In the genomic region with DNA sequence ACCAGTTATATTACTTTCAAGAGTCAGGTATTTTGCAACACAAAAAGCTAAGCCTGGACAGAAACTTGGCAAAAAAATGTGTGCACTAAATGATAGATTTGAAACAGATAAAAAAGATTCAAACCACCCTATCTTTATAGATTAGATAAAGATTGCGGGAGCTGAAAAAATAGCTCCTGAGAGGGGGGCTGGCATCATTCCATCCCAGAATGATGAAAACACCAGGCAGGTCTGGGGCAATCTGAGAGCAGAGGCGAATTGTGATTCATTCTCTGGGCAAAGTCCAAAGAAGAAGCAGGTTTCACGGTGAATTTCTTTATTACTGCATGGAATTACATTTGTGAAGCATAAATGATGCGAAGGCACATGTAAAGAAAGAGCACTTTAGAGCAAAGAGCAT, we compare ENCODE assay signal across 24 cellular contexts.
DNase-seq lines count a peak whose midpoint lies in the region; FAIRE-seq and TF ChIP-seq lines count a peak whose summit lies in the region.
"Had no signal": no experiment of that assay in that cellular context is flagged by ENCODE, and none has a peak within 500 bp of the region (broad histone marks: within the 10 kb centered on the region; RNA-seq: fewer than 3 reads in every experiment).

No MANE protein-coding gene starts in this region.

- H3K27me3 ChIP-seq in MG63, result no peaks in the 10 kb centered on the region
- no peaks in the 10 kb centered on the region for H3K27me3 ChIP-seq in bronchial epithelial cell (ENCODE audit: control insufficient read depth, insufficient read depth, low read length)
- no peaks in the 10 kb centered on the region for H3K27me3 ChIP-seq in esophagus muscularis mucosa
- H3K27me3 ChIP-seq: SJCRH30 had no signal

- TF ChIP-seq CTCF in bronchial epithelial cell (IDR thresholded peaks at IDR 0.05; ENCODE audit: insufficient read depth, low read length, severe bottlenecking) (no peak), mesothelial cell of epicardium (IDR thresholded peaks at IDR 0.05; ENCODE audit: unreplicated experiment) (no peak), osteocyte (IDR thresholded peaks at IDR 0.05) (no peak), esophagus muscularis mucosa (IDR thresholded peaks at IDR 0.05) (no peak)

- peaks cover 6% of the 10 kb centered on the region for H3K9me3 Mint-ChIP-seq in mesothelial cell of epicardium
- H3K9me3 Mint-ChIP-seq in osteocyte (ENCODE audit: unreplicated experiment), result no peaks in the 10 kb centered on the region
- H3K9me3 Mint-ChIP-seq: CD4-positive, alpha-beta T cell; HFFc6 had no signal

- no peak overlapping the region for H3K27ac ChIP-seq in esophagus muscularis mucosa (replicated peaks in 1 of 4)
- H3K27ac ChIP-seq: SJCRH30 had no signal

- FAIRE-seq in bronchial epithelial cell (lab: Jason Lieb, UNC), result no peak
- FAIRE-seq: GM12891, H54, HepG2, K562, RCC 7860 had no signal

- H3K9me3 ChIP-seq in MG63 (no peaks in the 10 kb centered on the region), esophagus muscularis mucosa (no peaks in the 10 kb centered on the region)
- H3K9me3 ChIP-seq: SJCRH30 had no signal

- H3K4me3 ChIP-seq in MG63 (no peak overlapping the region), bronchial epithelial cell (ENCODE audit: low read depth, low read length) (no peak overlapping the region), esophagus muscularis mucosa (no peak overlapping the region)
- H3K4me3 ChIP-seq: K562, SJCRH30 had no signal

- peak overlapping the region; percentile 88 for H3K27ac Mint-ChIP-seq in mesothelial cell of epicardium
- no peak overlapping the region for H3K27ac Mint-ChIP-seq in osteocyte (ENCODE audit: unreplicated experiment)
- H3K27ac Mint-ChIP-seq: CD4-positive, alpha-beta T cell; HFFc6 had no signal

- WGBS in esophagus muscularis mucosa, result 67% methylated on average over 4 of the region's 4 CpGs

- TF ChIP-seq EP300 in esophagus muscularis mucosa (IDR thresholded peaks at IDR 0.05), result no peak

- DNase-seq in MG63, result peak; percentile 27
- DNase-seq in bronchial epithelial cell (ENCODE audit: low read depth), result peak; percentile 5
- DNase-seq in mesothelial cell of epicardium (ENCODE audit: low spot score in 2 of 2, unreplicated experiment in 2 of 2), result no peak
- DNase-seq in NCI-H2029 treated with DMSO at 0.1 percent for 48 hours (lab: John Stamatoyannopoulos, UW), result no peak
- DNase-seq in T-helper 9 cell, result no peak
- no peak for DNase-seq in osteocyte (ENCODE audit: extremely low spot score, unreplicated experiment)
- no peak for DNase-seq in esophagus muscularis mucosa (ENCODE audit: extremely low spot score)
- DNase-seq: CD4-positive, alpha-beta T cell; COR-L47; DMS 273 treated with DMSO at 0.1 percent for 48 hours; DMS79 treated with DMSO at 0.1 percent for 48 hours; HFFc6; NCI-H1105; NCI-H146; NCI-H2029; NCI-H345; NCI-H524 treated with DMSO at 0.1 percent for 48 hours; NCI-H82; SJCRH30 had no signal

- TF ChIP-seq POLR2A in esophagus muscularis mucosa (IDR thresholded peaks at IDR 0.05; ENCODE audit: low read depth), result no peak

- H3K36me3 Mint-ChIP-seq in mesothelial cell of epicardium, result no peaks in the 10 kb centered on the region
- no peaks in the 10 kb centered on the region for H3K36me3 Mint-ChIP-seq in osteocyte (ENCODE audit: unreplicated experiment)

- H3K4me1 Mint-ChIP-seq in mesothelial cell of epicardium (peaks cover 24% of the 10 kb centered on the region), osteocyte (ENCODE audit: unreplicated experiment) (no peaks in the 10 kb centered on the region)

- H3K36me3 ChIP-seq in MG63, result no peaks in the 10 kb centered on the region
- no peaks in the 10 kb centered on the region for H3K36me3 ChIP-seq in bronchial epithelial cell (ENCODE audit: control insufficient read depth, insufficient read depth, low read length)
- no peaks in the 10 kb centered on the region for H3K36me3 ChIP-seq in esophagus muscularis mucosa
- H3K36me3 ChIP-seq: SJCRH30 had no signal

- H3K4me3 Mint-ChIP-seq in mesothelial cell of epicardium (no peak overlapping the region), osteocyte (ENCODE audit: unreplicated experiment) (no peak overlapping the region)
- H3K4me3 Mint-ChIP-seq: CD4-positive, alpha-beta T cell; HFFc6 had no signal

- H3K4me1 ChIP-seq in esophagus muscularis mucosa, result no peaks in the 10 kb centered on the region
- H3K4me1 ChIP-seq: SJCRH30 had no signal

- intact Hi-C loops in esophagus muscularis mucosa (cut with DNase I), result no loop called here

- H3K27me3 Mint-ChIP-seq in mesothelial cell of epicardium (ENCODE audit: low read depth) (no peaks in the 10 kb centered on the region), osteocyte (ENCODE audit: unreplicated experiment) (no peaks in the 10 kb centered on the region)
- H3K27me3 Mint-ChIP-seq: CD4-positive, alpha-beta T cell had no signal

Comparison
In these comparisons a context has a peak if more than half of its experiments do, and no peak if none do; other contexts are left out.
1. DNase-seq: peak in MG63 (single experiment) and bronchial epithelial cell (single experiment); none in mesothelial cell of epicardium (0 of 2), NCI-H2029 treated with DMSO at 0.1 percent for 48 hours (single experiment), T-helper 9 cell (single experiment), osteocyte (single experiment) and esophagus muscularis mucosa (single experiment).